Comparison of ENCODE assay signal across 9 cellular contexts in the genomic region with DNA sequence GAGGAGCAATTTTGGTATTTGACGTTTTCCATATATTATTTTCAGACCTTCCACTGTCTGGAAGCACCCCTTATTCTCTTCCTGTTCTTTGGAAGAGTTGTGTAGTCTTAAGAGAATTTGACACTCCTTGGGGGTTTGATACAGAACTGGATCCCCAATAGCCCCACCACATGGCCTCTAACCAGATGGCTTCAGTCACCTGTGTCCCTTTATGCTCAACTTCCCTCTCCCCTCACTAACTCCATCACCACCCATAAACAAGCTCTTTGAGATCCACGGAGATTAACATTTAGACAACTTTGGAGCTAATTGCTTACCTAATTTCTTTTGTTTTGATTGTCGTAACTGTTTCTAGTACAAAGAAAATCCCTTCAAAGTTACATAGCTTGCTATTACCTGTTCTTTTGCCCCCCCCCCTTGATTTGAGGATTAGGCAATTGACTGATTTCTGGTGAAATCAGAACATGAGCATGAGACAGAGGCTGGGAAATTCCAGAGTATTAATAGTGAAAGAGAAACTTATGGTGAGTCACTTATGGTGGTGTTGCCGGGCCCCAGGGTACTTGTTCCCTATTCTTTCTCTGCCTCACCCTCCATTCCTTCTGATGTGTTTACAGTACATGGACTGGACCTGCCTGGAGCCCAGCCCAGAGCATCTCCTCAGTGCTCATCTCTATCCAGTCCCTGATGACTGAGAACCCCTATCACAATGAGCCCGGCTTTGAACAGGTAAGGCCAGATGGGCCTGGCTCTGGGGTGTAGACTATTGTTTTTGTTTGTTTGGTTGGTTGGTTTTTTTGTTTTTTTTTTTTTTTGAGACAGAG.
DNase-seq lines count a peak whose midpoint lies in the region; ATAC-seq lines count a peak whose summit lies in the region.
"Had no signal": no experiment of that assay in that cellular context is flagged by ENCODE, and none has a peak within 500 bp of the region (broad histone marks: within the 10 kb centered on the region; RNA-seq: fewer than 3 reads in every experiment).

No MANE protein-coding gene starts in this region.

- no peak overlapping the region for H3K4me3 ChIP-seq in effector memory CD4-positive, alpha-beta T cell (ENCODE audit: insufficient read depth, low read depth, low read length, poor library complexity, severe bottlenecking)
- no peak overlapping the region for H3K4me3 ChIP-seq in skeletal muscle cell (ENCODE audit: low read depth, low read length)

- ATAC-seq in HG03097 (IDR thresholded peaks at IDR 0.05; ENCODE audit: low FRiP score, unreplicated experiment), result peak; percentile 64

- peak; percentile 25 to 57 for DNase-seq in activated CD4-positive, alpha-beta T cell treated with anti-CD3 and anti-CD28 coated beads for 24 hours (ENCODE audit: low read depth in 2 of 2)
- no peak for DNase-seq in activated CD4-positive, alpha-beta T cell treated with anti-CD3 and anti-CD28 coated beads, Interleukin-2, amount 50 U/mL, for 1 hour
- DNase-seq in T1000 (lab: John Stamatoyannopoulos, UW) (peak; percentile 45), skeletal muscle cell (ENCODE audit: low read depth) (peak; percentile 60), cortex of kidney (lab: John Stamatoyannopoulos, UW) (no peak), HuH-7.5 (ENCODE audit: low spot score) (no peak)
- peak; percentile 8 to 24 (median 9) for DNase-seq in effector memory CD4-positive, alpha-beta T cell

- peaks cover 73% of the 10 kb centered on the region for H3K36me3 ChIP-seq in effector memory CD4-positive, alpha-beta T cell (ENCODE audit: control insufficient read depth, insufficient read depth, low read length)

- H3K4me1 ChIP-seq in effector memory CD4-positive, alpha-beta T cell (ENCODE audit: control insufficient read depth, insufficient read depth, low read length, poor library complexity, severe bottlenecking), result peaks cover 15% of the 10 kb centered on the region

- H3K9me3 ChIP-seq in effector memory CD4-positive, alpha-beta T cell (ENCODE audit: control insufficient read depth, low read length), result no peaks in the 10 kb centered on the region

- H3K27me3 ChIP-seq in effector memory CD4-positive, alpha-beta T cell (replicated peaks; ENCODE audit: control insufficient read depth, insufficient read depth, low read length, poor library complexity, severe bottlenecking), result no peaks in the 10 kb centered on the region

- H3K27ac ChIP-seq in effector memory CD4-positive, alpha-beta T cell (ENCODE audit: insufficient read depth, low read length, poor library complexity, severe bottlenecking), result peak overlapping the region; percentile 55
- H3K27ac ChIP-seq: C4-2B had no signal

Comparison
In these comparisons a context has a peak if more than half of its experiments do, and no peak if none do; other contexts are left out.
1. DNase-seq: peak in activated CD4-positive, alpha-beta T cell treated with anti-CD3 and anti-CD28 coated beads for 24 hours (2 of 2), T1000 (single experiment), effector memory CD4-positive, alpha-beta T cell (3 of 3) and skeletal muscle cell (single experiment); none in activated CD4-positive, alpha-beta T cell treated with anti-CD3 and anti-CD28 coated beads, Interleukin-2, amount 50 U/mL, for 1 hour (single experiment), cortex of kidney (single experiment) and HuH-7.5 (single experiment).